23 cellular contexts compared by ENCODE assay signal in the genomic region with DNA sequence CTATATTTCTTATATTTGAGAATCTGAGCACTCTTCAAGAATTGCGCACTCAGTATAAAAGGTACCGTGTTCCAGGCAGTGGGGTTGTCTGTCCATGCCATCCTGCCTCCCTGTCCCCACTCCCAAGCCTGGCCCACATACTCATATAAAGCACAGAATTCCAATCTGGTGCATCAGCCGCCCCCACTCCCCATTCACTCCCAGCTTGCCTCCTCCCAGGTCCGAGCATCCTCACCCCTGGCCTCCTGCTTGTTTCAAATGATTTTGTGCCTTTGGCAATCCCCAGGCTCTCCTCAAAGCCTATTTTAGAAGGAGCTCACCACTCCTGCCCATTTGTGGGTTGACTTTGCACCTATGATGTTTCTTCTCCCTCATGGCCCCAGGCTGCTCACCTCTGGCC.
"Had no signal": no experiment of that assay in that cellular context is flagged by ENCODE, and none has a peak within 500 bp of the region (broad histone marks: within the 10 kb centered on the region; RNA-seq: fewer than 3 reads in every experiment).

No MANE protein-coding gene starts in this region.

- FAIRE-seq: astrocyte, TTC549 had no signal

- H3K9me3 ChIP-seq: Peyer's patch had no signal

- DNase-seq: activated CD4-positive, alpha-beta T cell treated with anti-CD3 and anti-CD28 coated beads for 36 hours; activated CD8-positive, alpha-beta memory T cell treated with anti-CD3 and anti-CD28 coated beads, Interleukin-2, amount 50 U/mL, for 48 hours; activated CD8-positive, alpha-beta T cell treated with anti-CD3 and anti-CD28 coated beads, Interleukin-2, amount 10 ng/mL, durations not matched to agents 7 days and 5 days; activated naive CD4-positive, alpha-beta T cell; activated T-cell treated with anti-CD3 and anti-CD28 coated beads, Interleukin-2, amount 50 U/mL, for 1 hour; amygdala; KBM-7; NCI-H1092; NCI-H1417; NCI-H1930; NCI-H2171 treated with DMSO at 0.1 percent for 48 hours; NCI-H226; NCI-H510A treated with DMSO at 0.1 percent for 48 hours; NCI-H69; NK-92 treated with Interleukin-12 subunit alpha and Interleukin-12 subunit beta, amount 100 ng/mL, for 24 hours; OCI-M1; SHP77 treated with DMSO at 0.1 percent for 48 hours; T-helper 2 cell; T1000 had no signal

- H3K27ac ChIP-seq: Peyer's patch, VCaP had no signal

- H3K27me3 ChIP-seq: Peyer's patch had no signal

- H3K4me3 ChIP-seq: Peyer's patch had no signal

- H3K4me1 ChIP-seq: Peyer's patch had no signal

- H3K36me3 ChIP-seq: Peyer's patch had no signal
